ENCODE assay signal across 9 cellular contexts in genomic region chr5:140351609-140352334, GRCh38. TPM values are rescaled to one million over a fixed set of nuclear protein-coding genes. Genes with fewer than 3 reads are reported as not detected.
DNase-seq lines count a peak whose midpoint lies in the region; ATAC-seq, FAIRE-seq and TF ChIP-seq lines count a peak whose summit lies in the region.
"Had no signal": no experiment of that assay in that cellular context is flagged by ENCODE, and none has a peak within 500 bp of the region (broad histone marks: within the 10 kb centered on the region; RNA-seq: fewer than 3 reads in every experiment).

No MANE protein-coding gene starts in this region.

- H2AFZ ChIP-seq in DND-41 (ENCODE audit: low read depth, low read length) (0 out of 2 replicates have a peak overlapping the region, but pooled peaks have one; percentile 33), keratinocyte (ENCODE audit: control insufficient read depth, low read length) (no peak overlapping the region)

- H3K27ac Mint-ChIP-seq in MCF 10A (ENCODE audit: low read depth, unreplicated experiment), result no peak overlapping the region
- H3K27ac Mint-ChIP-seq in stimulated activated memory B cell treated with anti-CD40 and anti-IgM and Interleukin-4, amounts not matched to agents 10 μg/mL and 1 μg/mL and 100 μg/mL, for 72 hours, result no peak overlapping the region

- TF ChIP-seq CTCF in DND-41 (IDR thresholded peaks at IDR 0.05; ENCODE audit: borderline replicate concordance, extremely low read depth, low read length, poor library complexity, severe bottlenecking), result peak; percentile 91
- TF ChIP-seq CTCF in LNCaP clone FGC (IDR thresholded peaks at IDR 0.05; ENCODE audit: control insufficient read depth, extremely low read depth, insufficient read depth), result peak; percentile 71
- peak; percentile 95 for TF ChIP-seq CTCF in MCF 10A (IDR thresholded peaks at IDR 0.05; ENCODE audit: unreplicated experiment)
- TF ChIP-seq CTCF in keratinocyte (optimal IDR thresholded peaks at IDR 0.05 in 1 of 3, IDR thresholded peaks at IDR 0.05 in 1 of 3, conservative IDR thresholded peaks at IDR 0.05 in 1 of 3; ENCODE audit: extremely low read depth in 1 of 3, insufficient read depth in 2 of 3, low read length in 3 of 3), result peak; percentile 50 to 78 (median 74)

- no peak overlapping the region for H3K4me3 ChIP-seq in DND-41 (ENCODE audit: low read depth in 1 of 2, low read length in 2 of 2)
- H3K4me3 ChIP-seq in LNCaP clone FGC (ENCODE audit: low read depth, low read length), result no peak overlapping the region
- no peak overlapping the region for H3K4me3 ChIP-seq in keratinocyte (ENCODE audit: control insufficient read depth in 2 of 3, extremely low read depth in 1 of 3, insufficient read depth in 2 of 3, low read depth in 1 of 3, low read length in 3 of 3)

- H3K9me3 ChIP-seq in DND-41 (ENCODE audit: insufficient read depth, low read length, severe bottlenecking) (no peaks in the 10 kb centered on the region), keratinocyte (ENCODE audit: control insufficient read depth, low read depth, low read length) (no peaks in the 10 kb centered on the region)

- no peaks in the 10 kb centered on the region for H3K27me3 Mint-ChIP-seq in MCF 10A (ENCODE audit: insufficient read depth, unreplicated experiment)
- H3K27me3 Mint-ChIP-seq in stimulated activated memory B cell treated with anti-CD40 and anti-IgM and Interleukin-4, amounts not matched to agents 10 μg/mL and 1 μg/mL and 100 μg/mL, for 72 hours, result no peaks in the 10 kb centered on the region

- peaks cover 28% of the 10 kb centered on the region for H3K4me1 Mint-ChIP-seq in MCF 10A (ENCODE audit: insufficient read depth, unreplicated experiment)
- peaks cover 28% of the 10 kb centered on the region for H3K4me1 Mint-ChIP-seq in stimulated activated memory B cell treated with anti-CD40 and anti-IgM and Interleukin-4, amounts not matched to agents 10 μg/mL and 1 μg/mL and 100 μg/mL, for 72 hours

- CTCF ChIA-PET in MCF 10A (lab: Yijun Ruan, JAX), result interaction anchor here (0.6 to 23.2 kb wide), 90 partner anchors 7 to 1081 kb away, joined by 3 to 1450 read pairs (median 5); partner anchors contain the start of genes PFDN1 and SLC4A9

- dilution Hi-C loops in keratinocyte (cut with MboI; ENCODE audit: extremely low pct_ligation_motif_present, low sequenced_read_pairs), result no loop called here

- peak; percentile 70 for DNase-seq in DND-41
- no peak for DNase-seq in LNCaP clone FGC (ENCODE audit: low read depth)
- DNase-seq in MCF 10A (ENCODE audit: unreplicated experiment), result peak; percentile 92
- no peak for DNase-seq in keratinocyte (ENCODE audit: low read depth, low spot score)

- H3K27me3 ChIP-seq in DND-41 (ENCODE audit: insufficient read depth, low read length, poor library complexity), result peaks cover 13% of the 10 kb centered on the region
- no peaks in the 10 kb centered on the region for H3K27me3 ChIP-seq in keratinocyte (ENCODE audit: control insufficient read depth, extremely low read depth, insufficient read depth, low read length)

- intact Hi-C loops in MCF 10A (cut with micrococcal nuclease), result loop anchor here (1.0 kb wide), 1 partner anchor 107 kb away; no protein-coding TSS in a partner anchor

- FAIRE-seq in keratinocyte (lab: Jason Lieb, UNC), result peak; percentile 70
- FAIRE-seq: endometrium had no signal

- H3K79me2 ChIP-seq in DND-41 (ENCODE audit: insufficient read depth, low read length) (no peaks in the 10 kb centered on the region), keratinocyte (ENCODE audit: control insufficient read depth, insufficient read depth, low read length) (no peaks in the 10 kb centered on the region)

- no peaks in the 10 kb centered on the region for H3K36me3 ChIP-seq in DND-41 (ENCODE audit: insufficient read depth, low read length)
- no peaks in the 10 kb centered on the region for H3K36me3 ChIP-seq in keratinocyte (ENCODE audit: control insufficient read depth in 2 of 2, extremely low read depth in 1 of 2, insufficient read depth in 2 of 2, low read length in 2 of 2)

- peaks cover 2% of the 10 kb centered on the region for H3K9me1 ChIP-seq in keratinocyte (ENCODE audit: control insufficient read depth, extremely low read depth, insufficient read depth, low read length)

- H3K4me3 Mint-ChIP-seq in MCF 10A (ENCODE audit: unreplicated experiment), result no peak overlapping the region
- H3K4me3 Mint-ChIP-seq in stimulated activated memory B cell treated with anti-CD40 and anti-IgM and Interleukin-4, amounts not matched to agents 10 μg/mL and 1 μg/mL and 100 μg/mL, for 72 hours, result no peak overlapping the region

- H3K27ac ChIP-seq in DND-41 (ENCODE audit: low read length) (no peak overlapping the region), keratinocyte (ENCODE audit: control insufficient read depth, insufficient read depth, low read length) (no peak overlapping the region)

- H3K9me3 Mint-ChIP-seq in MCF 10A (ENCODE audit: unreplicated experiment), result no peaks in the 10 kb centered on the region
- H3K9me3 Mint-ChIP-seq in stimulated activated memory B cell treated with anti-CD40 and anti-IgM and Interleukin-4, amounts not matched to agents 10 μg/mL and 1 μg/mL and 100 μg/mL, for 72 hours, result no peaks in the 10 kb centered on the region

- no TSS peak for BruUV-seq in MCF 10A (replicated peaks; lab: Mats Ljungman, UMichigan)

- H3K4me2 ChIP-seq in DND-41 (ENCODE audit: insufficient read depth, low read length) (peak overlapping the region; percentile 50), keratinocyte (ENCODE audit: control insufficient read depth, extremely low read depth, insufficient read depth, low read depth, low read length) (no peak overlapping the region)

- H3K4me1 ChIP-seq in DND-41 (ENCODE audit: insufficient read depth, low read length) (peaks cover 9% of the 10 kb centered on the region), keratinocyte (ENCODE audit: control insufficient read depth, extremely low read depth, insufficient read depth, low read length) (peaks cover 33% of the 10 kb centered on the region)

- H3K9ac ChIP-seq in DND-41 (ENCODE audit: low read depth, low read length) (no peak overlapping the region), keratinocyte (ENCODE audit: control insufficient read depth, extremely low read depth, insufficient read depth, low read length) (no peak overlapping the region)

- peaks cover 5% of the 10 kb centered on the region for H3K36me3 Mint-ChIP-seq in MCF 10A (ENCODE audit: insufficient read depth, unreplicated experiment)
- no peaks in the 10 kb centered on the region for H3K36me3 Mint-ChIP-seq in stimulated activated memory B cell treated with anti-CD40 and anti-IgM and Interleukin-4, amounts not matched to agents 10 μg/mL and 1 μg/mL and 100 μg/mL, for 72 hours

- ATAC-seq in DND-41 (ENCODE audit: insufficient read depth, low read depth) (peak; percentile 87), GM19452 (IDR thresholded peaks at IDR 0.05; ENCODE audit: unreplicated experiment) (peak; percentile 67), SK-N-SH treated with all-trans-retinoic acid at 6 μM for 48 hours (peak; percentile 90), GM19455 (IDR thresholded peaks at IDR 0.05; ENCODE audit: unreplicated experiment) (no peak)
- ATAC-seq in stimulated activated memory B cell treated with anti-CD40 and anti-IgM and Interleukin-4, amounts not matched to agents 10 μg/mL and 1 μg/mL and 100 μg/mL, for 72 hours, result peak; percentile 77

- POLR2A ChIA-PET in MCF 10A (lab: Yijun Ruan, JAX), result interaction anchor here (0.6 to 9.6 kb wide), 13 partner anchors 12 to 177 kb away, joined by 3 to 136 read pairs (median 3); partner anchors contain the start of genes ANKHD1, CYSTM1 and PFDN1

- H4K20me1 ChIP-seq in DND-41 (ENCODE audit: insufficient read depth, low read length) (no peaks in the 10 kb centered on the region), keratinocyte (ENCODE audit: control insufficient read depth, extremely low read depth, insufficient read depth, low read length) (no peaks in the 10 kb centered on the region)

RNA-seq across cellular contexts. Expression of gene HBEGF, which starts 5.4 kb away (rescaled TPM):
- 20.6 and 55.7 TPM in 2 replicates for total RNA-seq in MCF 10A (2022)
- 29.0 to 53.1 TPM (median 34.2 TPM) in 3 replicates for polyA plus RNA-seq in keratinocyte
- 45.6 TPM for polyA plus RNA-seq in keratinocyte (2011; ENCODE audit: low read depth)
- 24.8 and 37.0 TPM in 2 replicates for polyA plus RNA-seq in keratinocyte (2011; cell fraction: cytosol; rRNA removed)
- polyA plus RNA-seq in keratinocyte (2011; cell fraction: nucleus; rRNA removed), result 108 and 131 TPM in 2 replicates
- polyA plus RNA-seq in keratinocyte (2012; ENCODE audit: low replicate concordance), result 22.1 and 109 TPM in 2 replicates
- 11.6 to 23.4 TPM (median 17.4 TPM) in 3 replicates for polyA minus RNA-seq in keratinocyte
- polyA minus RNA-seq in keratinocyte (2011; cell fraction: cytosol; rRNA and poly(A)+ RNA removed), result 13.8 TPM
- 30.2 and 41.6 TPM in 2 replicates for polyA minus RNA-seq in keratinocyte (2011; cell fraction: nucleus; rRNA and poly(A)+ RNA removed)

RNA-seq across cellular contexts. Expression of gene SLC4A9, which starts 8.2 kb away (rescaled TPM):
- total RNA-seq in MCF 10A (2022), result 0.37 TPM in 1 of 2 replicates, not detected in the other
- 0.04 to 0.14 TPM (median 0.07 TPM) in 3 replicates for polyA plus RNA-seq in keratinocyte
- not detected for polyA plus RNA-seq in keratinocyte (2011; ENCODE audit: low read depth)
- 0.09 TPM in 1 of 2 replicates, not detected in the other for polyA plus RNA-seq in keratinocyte (2011; cell fraction: cytosol; rRNA removed)
- 0.13 and 0.25 TPM in 2 replicates for polyA plus RNA-seq in keratinocyte (2011; cell fraction: nucleus; rRNA removed)
- polyA plus RNA-seq in keratinocyte (2012; ENCODE audit: low replicate concordance), result 0.06 and 0.07 TPM in 2 replicates
- not detected in 3 replicates for polyA minus RNA-seq in keratinocyte
- not detected for polyA minus RNA-seq in keratinocyte (2011; cell fraction: cytosol; rRNA and poly(A)+ RNA removed)
- 0.11 TPM in 1 of 2 replicates, not detected in the other for polyA minus RNA-seq in keratinocyte (2011; cell fraction: nucleus; rRNA and poly(A)+ RNA removed)

RNA-seq across cellular contexts. Expression of gene PFDN1, which starts 48.9 kb away (rescaled TPM):
- total RNA-seq in MCF 10A (2022), result 94.7 and 102 TPM in 2 replicates
- 77.2 to 101 TPM (median 79.0 TPM) in 3 replicates for polyA plus RNA-seq in keratinocyte
- 192 TPM for polyA plus RNA-seq in keratinocyte (2011; ENCODE audit: low read depth)
- polyA plus RNA-seq in keratinocyte (2011; cell fraction: cytosol; rRNA removed), result 100 and 122 TPM in 2 replicates
- 40.9 and 43.3 TPM in 2 replicates for polyA plus RNA-seq in keratinocyte (2011; cell fraction: nucleus; rRNA removed)
- polyA plus RNA-seq in keratinocyte (2012; ENCODE audit: low replicate concordance), result 87.4 and 90.1 TPM in 2 replicates
- 79.0 to 84.7 TPM (median 83.4 TPM) in 3 replicates for polyA minus RNA-seq in keratinocyte
- polyA minus RNA-seq in keratinocyte (2011; cell fraction: cytosol; rRNA and poly(A)+ RNA removed), result 41.4 TPM
- 15.2 and 19.6 TPM in 2 replicates for polyA minus RNA-seq in keratinocyte (2011; cell fraction: nucleus; rRNA and poly(A)+ RNA removed)

RNA-seq across cellular contexts. Expression of gene ANKHD1, which starts 49.9 kb away (rescaled TPM):
- total RNA-seq in MCF 10A (2022), result 142 and 146 TPM in 2 replicates
- polyA plus RNA-seq in keratinocyte, result 39.5 to 65.9 TPM (median 54.3 TPM) in 3 replicates
- 179 TPM for polyA plus RNA-seq in keratinocyte (2011; ENCODE audit: low read depth)
- 20.3 and 36.1 TPM in 2 replicates for polyA plus RNA-seq in keratinocyte (2011; cell fraction: cytosol; rRNA removed)
- 95.3 and 112 TPM in 2 replicates for polyA plus RNA-seq in keratinocyte (2011; cell fraction: nucleus; rRNA removed)
- polyA plus RNA-seq in keratinocyte (2012; ENCODE audit: low replicate concordance), result 40.4 and 64.5 TPM in 2 replicates
- 59.5 to 110 TPM (median 78.3 TPM) in 3 replicates for polyA minus RNA-seq in keratinocyte
- polyA minus RNA-seq in keratinocyte (2011; cell fraction: cytosol; rRNA and poly(A)+ RNA removed), result 22.4 TPM
- 82.0 and 150 TPM in 2 replicates for polyA minus RNA-seq in keratinocyte (2011; cell fraction: nucleus; rRNA and poly(A)+ RNA removed)

Comparison
In these comparisons a context has a peak if more than half of its experiments do, and no peak if none do; other contexts are left out.
1. DNase-seq: peak in DND-41 (single experiment) and MCF 10A (single experiment); none in LNCaP clone FGC (single experiment) and keratinocyte (single experiment).
2. Peak in every context shown above with its lines, with median percentiles within 50 percentile points of each other: CTCF ChIP-seq.